ENCODE assay signal across 8 cellular contexts in genomic region chr19:13846533-13847032, GRCh38. TPM values are rescaled to one million over a fixed set of nuclear protein-coding genes. Genes with fewer than 3 reads are reported as not detected.
DNase-seq lines count a peak whose midpoint lies in the region; ATAC-seq and TF ChIP-seq lines count a peak whose summit lies in the region.

No MANE protein-coding gene starts in this region.

- H3K27ac ChIP-seq in duodenal mucosa (ENCODE audit: low read depth, low read length) (peak overlapping the region; percentile 98), mesenchymal stem cell (ENCODE audit: low read length, poor library complexity, severe bottlenecking) (peak overlapping the region; percentile 99)

- no peaks in the 10 kb centered on the region for H3K27me3 ChIP-seq in duodenal mucosa (ENCODE audit: control insufficient read depth in 1 of 2, insufficient read depth in 2 of 2, low read length in 2 of 2)
- no peaks in the 10 kb centered on the region for H3K27me3 ChIP-seq in mesenchymal stem cell (ENCODE audit: control insufficient read depth in 1 of 2, insufficient read depth in 1 of 2, low read length in 2 of 2)

- peaks cover 5% of the 10 kb centered on the region for H3K79me1 ChIP-seq in mesenchymal stem cell (replicated peaks; ENCODE audit: low read length, poor library complexity, severe bottlenecking)

- peak overlapping the region in 1 of 2 experiments; percentile 74 for H3K14ac ChIP-seq in mesenchymal stem cell (ENCODE audit: low read length in 2 of 2)

- H2AK5ac ChIP-seq in mesenchymal stem cell (ENCODE audit: low read length, severe bottlenecking): peak overlapping the region; percentile 98

- WGBS in mesenchymal stem cell: 1% methylated on average over 13 of the region's 13 CpGs

- H2BK5ac ChIP-seq in mesenchymal stem cell (ENCODE audit: low read depth, low read length, poor library complexity, severe bottlenecking): peak overlapping the region; percentile 100

- peak overlapping the region; percentile 65 to 82 for H3K9ac ChIP-seq in duodenal mucosa (ENCODE audit: low read depth in 1 of 2, low read length in 2 of 2)
- H3K9ac ChIP-seq in mesenchymal stem cell (ENCODE audit: low read length): peak overlapping the region; percentile 99

- ATAC-seq in HG02623 (IDR thresholded peaks at IDR 0.05; ENCODE audit: unreplicated experiment): peak; percentile 33

- peak overlapping the region; percentile 100 for H4K8ac ChIP-seq in mesenchymal stem cell (ENCODE audit: low read length)

- in situ Hi-C loops in GM13976 (cut with MboI; ENCODE audit: low sequenced_read_pairs, unreplicated experiment): no loop called here

- H3K4ac ChIP-seq in mesenchymal stem cell (ENCODE audit: low read depth in 1 of 2, low read length in 2 of 2): peak overlapping the region; percentile 94 to 97

- peak overlapping the region; percentile 85 to 99 for H3K18ac ChIP-seq in mesenchymal stem cell (ENCODE audit: low read depth in 1 of 2, low read length in 2 of 2)

- peak overlapping the region; percentile 98 to 100 for H2BK12ac ChIP-seq in mesenchymal stem cell (ENCODE audit: low read length in 2 of 2)

- H3K9me3 ChIP-seq in duodenal mucosa (ENCODE audit: control insufficient read depth in 1 of 2, low read length in 2 of 2): no peaks in the 10 kb centered on the region
- H3K9me3 ChIP-seq in mesenchymal stem cell (ENCODE audit: control insufficient read depth, low read length): no peaks in the 10 kb centered on the region

- TF ChIP-seq CTCF in GM13976 (IDR thresholded peaks at IDR 0.05; ENCODE audit: borderline replicate concordance, control extremely low read depth, extremely low read depth, insufficient read depth, missing control alignments): no peak

- H2BK120ac ChIP-seq in mesenchymal stem cell (ENCODE audit: low read depth, low read length): peak overlapping the region; percentile 100

- peak overlapping the region; percentile 100 for H4K91ac ChIP-seq in mesenchymal stem cell (ENCODE audit: low read length)

- H3K4me3 ChIP-seq in duodenal mucosa (ENCODE audit: low read depth in 1 of 2, low read length in 2 of 2): peak overlapping the region; percentile 64 to 66
- H3K4me3 ChIP-seq in mesenchymal stem cell (ENCODE audit: insufficient read depth in 1 of 2, low read depth in 1 of 2, low read length in 2 of 2): peak overlapping the region in 1 of 2 experiments; percentile 76

- peak overlapping the region; percentile 75 for H2BK15ac ChIP-seq in mesenchymal stem cell (ENCODE audit: low read depth, poor library complexity, severe bottlenecking)

- H3K4me2 ChIP-seq in mesenchymal stem cell (ENCODE audit: low read length, poor library complexity, severe bottlenecking): peak overlapping the region; percentile 84

- H3K36me3 ChIP-seq in duodenal mucosa (ENCODE audit: control insufficient read depth in 1 of 2, insufficient read depth in 2 of 2, low read length in 2 of 2) (no peaks in the 10 kb centered on the region), mesenchymal stem cell (ENCODE audit: control insufficient read depth in 1 of 2, insufficient read depth in 2 of 2, low read depth in 1 of 2, low read length in 2 of 2) (peaks cover 0 to under 1% of the 10 kb centered on the region in 2 experiments)

- H2AFZ ChIP-seq in mesenchymal stem cell (ENCODE audit: low read depth, low read length): peak overlapping the region; percentile 36

- DNase-seq in GM13976 (ENCODE audit: low spot score): peak; percentile 94
- DNase-seq in NCI-H2227 (lab: John Stamatoyannopoulos, UW; ENCODE audit: unreplicated experiment): peak; percentile 76
- peak; percentile 87 for DNase-seq in activated CD4-positive, alpha-beta T cell treated with anti-CD3 and anti-CD28 coated beads, Interleukin-2, amount 50 U/mL, for 4 hours
- DNase-seq in mesenchymal stem cell: peak; percentile 99
- peak; percentile 91 for DNase-seq in stimulated activated CD8-positive, alpha-beta memory T cell treated with anti-CD3 and anti-CD28 coated beads, Interleukin-15, amount 100 ng/mL, for 4 hours (ENCODE audit: low read depth in 2 of 2)
- no peak for DNase-seq in NCI-H2081 treated with DMSO at 0.1 percent for 48 hours (lab: John Stamatoyannopoulos, UW)

- H3K4me1 ChIP-seq in duodenal mucosa (ENCODE audit: control insufficient read depth in 1 of 2, insufficient read depth in 2 of 2, low read length in 2 of 2): peaks cover 46 to 59% of the 10 kb centered on the region in 2 donors
- H3K4me1 ChIP-seq in mesenchymal stem cell (ENCODE audit: control insufficient read depth, insufficient read depth, low read depth, low read length): peaks cover 52% of the 10 kb centered on the region

- peak overlapping the region in 1 of 2 experiments; percentile 34 for H3K23ac ChIP-seq in mesenchymal stem cell (ENCODE audit: low read length in 2 of 2)

RNA-seq across cellular contexts. Expression of gene NANOS3, which starts 30.4 kb away (rescaled TPM):
- 1.4 TPM for polyA plus RNA-seq in mesenchymal stem cell (2013, experiment 1 of 2)
- 3.1 TPM for polyA plus RNA-seq in mesenchymal stem cell (2013, experiment 2 of 2)

RNA-seq across cellular contexts. Expression of gene ZSWIM4, which starts 51.3 kb away (rescaled TPM):
- polyA plus RNA-seq in mesenchymal stem cell (2013, experiment 1 of 2): 6.3 TPM
- polyA plus RNA-seq in mesenchymal stem cell (2013, experiment 2 of 2): 6.2 TPM

RNA-seq across cellular contexts. Expression of gene BRME1, which starts 59.3 kb away (rescaled TPM):
- 0.22 TPM for polyA plus RNA-seq in mesenchymal stem cell (2013, experiment 1 of 2)
- polyA plus RNA-seq in mesenchymal stem cell (2013, experiment 2 of 2): 0.22 TPM

RNA-seq across cellular contexts. Expression of gene CC2D1A, which starts 59.4 kb away (rescaled TPM):
- 15.2 TPM for polyA plus RNA-seq in mesenchymal stem cell (2013, experiment 1 of 2)
- polyA plus RNA-seq in mesenchymal stem cell (2013, experiment 2 of 2): 15.0 TPM
